Comparison of ENCODE assay signal across 1 cellular context in the genomic region with DNA sequence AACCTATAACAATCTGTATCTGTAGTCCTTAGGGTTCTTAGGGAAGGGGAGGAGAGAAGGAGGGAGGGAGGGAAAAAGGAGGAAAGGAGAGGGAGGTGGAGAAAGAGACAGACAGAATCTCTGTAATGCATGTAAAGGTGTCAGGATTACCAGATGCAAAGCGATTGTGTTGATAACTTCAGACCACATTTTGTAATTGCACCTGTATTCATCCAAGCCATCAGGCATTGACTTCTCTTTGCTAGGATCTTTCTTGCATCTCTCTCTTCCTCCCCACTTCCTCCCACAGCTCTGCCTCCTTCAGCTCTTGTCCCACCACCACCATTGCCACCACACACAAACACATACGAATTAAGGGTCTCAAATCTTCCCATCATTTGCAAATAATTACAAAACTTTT.
TF ChIP-seq lines count a peak whose summit lies in the region.

No MANE protein-coding gene starts in this region.

TF ChIP-seq in HCT116, 20 proteins besides CTCF, POLR2A, EP300 and RAD21 (continued from another document):
- no peak for TF ChIP-seq EZH2 (IDR thresholded peaks at IDR 0.05)
- no peak for TF ChIP-seq EZH2phosphoT487 (IDR thresholded peaks at IDR 0.05; ENCODE audit: borderline replicate concordance)
- no peak for TF ChIP-seq TCF7L2 (IDR thresholded peaks at IDR 0.05; ENCODE audit: borderline replicate concordance, extremely low read depth, insufficient read depth, insufficient read length)
- TF ChIP-seq ELF1 (IDR thresholded peaks at IDR 0.05; ENCODE audit: borderline replicate concordance, low read depth) = no peak
- TF ChIP-seq REST (IDR thresholded peaks at IDR 0.05; ENCODE audit: low read depth) = no peak
